ENCODE assay signal across 25 cellular contexts in genomic region chr2:220857371-220857770, GRCh38.
"Had no signal": no experiment of that assay in that cellular context is flagged by ENCODE, and none has a peak within 500 bp of the region (broad histone marks: within the 10 kb centered on the region; RNA-seq: fewer than 3 reads in every experiment).

No MANE protein-coding gene starts in this region.

- H3K36me3 Mint-ChIP-seq: activated naive CD4-positive, alpha-beta T cell treated with anti-CD3 and anti-CD28 coated beads, Interleukin-2, amount 10 ng/mL, durations not matched to agents 7 days and 5 days; activated naive CD8-positive, alpha-beta T cell treated with anti-CD3 and anti-CD28 coated beads for 36 hours had no signal

- H3K4me3 Mint-ChIP-seq: activated CD8-positive, alpha-beta T cell treated with anti-CD3 and anti-CD28 coated beads for 36 hours; activated naive CD4-positive, alpha-beta T cell treated with anti-CD3 and anti-CD28 coated beads, Interleukin-2, amount 10 ng/mL, durations not matched to agents 7 days and 5 days; activated naive CD8-positive, alpha-beta T cell treated with anti-CD3 and anti-CD28 coated beads for 36 hours; activated T-cell treated with anti-CD3 and anti-CD28 coated beads, Interleukin-2, amount 50 U/mL, for 72 hours had no signal

- ATAC-seq: activated CD4-positive, CD25-positive, alpha-beta regulatory T cell treated with anti-CD3 and anti-CD28 coated beads, Interleukin-2, amount 50 U/mL, for 24 hours; activated CD8-positive, alpha-beta T cell treated with anti-CD3 and anti-CD28 coated beads for 36 hours; activated T-cell treated with anti-CD3 and anti-CD28 coated beads, Interleukin-2, amount 50 U/mL, for 72 hours had no signal

- DNase-seq: activated CD4-positive, alpha-beta T cell treated with anti-CD3 and anti-CD28 coated beads for 4 hours; activated CD8-positive, alpha-beta memory T cell treated with anti-CD3 and anti-CD28 coated beads, Interleukin-2, amount 50 U/mL, for 4 hours; activated CD8-positive, alpha-beta T cell treated with anti-CD3 and anti-CD28 coated beads for 36 hours; activated gamma-delta T cell treated with Interleukin-2 at 50 U/mL for 16 hours; activated naive CD4-positive, alpha-beta T cell treated with anti-CD3 and anti-CD28 coated beads, Interleukin-2, amount 10 ng/mL, durations not matched to agents 7 days and 5 days; activated naive CD8-positive, alpha-beta T cell treated with anti-CD3 and anti-CD28 coated beads for 36 hours; activated T-cell treated with anti-CD3 and anti-CD28 coated beads, Interleukin-2, amount 50 U/mL, for 72 hours; anterior cingulate cortex; caudate nucleus; NCI-H1092; NCI-H1930; NCI-H2171; NCI-H345; NCI-H510A; NK-92 treated with Interleukin-12 subunit alpha and Interleukin-12 subunit beta, amount 100 ng/mL, for 24 hours; Peyer's patch; Right ventricle myocardium superior; SK-N-SH; T-helper 1 cell had no signal

- H3K9me3 Mint-ChIP-seq: activated CD8-positive, alpha-beta T cell treated with anti-CD3 and anti-CD28 coated beads for 36 hours; activated naive CD4-positive, alpha-beta T cell treated with anti-CD3 and anti-CD28 coated beads, Interleukin-2, amount 10 ng/mL, durations not matched to agents 7 days and 5 days; activated naive CD8-positive, alpha-beta T cell treated with anti-CD3 and anti-CD28 coated beads for 36 hours; activated T-cell treated with anti-CD3 and anti-CD28 coated beads, Interleukin-2, amount 50 U/mL, for 72 hours; activated T-helper 2 cell treated with anti-CD3 and anti-CD28 coated beads, Interferon-gamma antibody, Interleukin-2, Interleukin-4, amounts not matched to agents 10 μg/mL and 5 μg/mL and 100 μg/mL, durations not matched to agents 14 hours and 24 hours and 36 hours had no signal

- H3K36me3 ChIP-seq: Peyer's patch, SJCRH30 had no signal

- H3K27ac Mint-ChIP-seq: activated CD8-positive, alpha-beta T cell treated with anti-CD3 and anti-CD28 coated beads for 36 hours; activated naive CD4-positive, alpha-beta T cell treated with anti-CD3 and anti-CD28 coated beads, Interleukin-2, amount 10 ng/mL, durations not matched to agents 7 days and 5 days; activated naive CD8-positive, alpha-beta T cell treated with anti-CD3 and anti-CD28 coated beads for 36 hours; activated T-cell treated with anti-CD3 and anti-CD28 coated beads, Interleukin-2, amount 50 U/mL, for 72 hours; activated T-helper 2 cell treated with anti-CD3 and anti-CD28 coated beads, Interferon-gamma antibody, Interleukin-2, Interleukin-4, amounts not matched to agents 10 μg/mL and 5 μg/mL and 100 μg/mL, durations not matched to agents 14 hours and 24 hours and 36 hours had no signal

- H3K9ac ChIP-seq: KMS-11, SK-N-SH had no signal

- H3K27ac ChIP-seq: KMS-11, Peyer's patch, RWPE1, SJCRH30, VCaP had no signal

- H3K27me3 ChIP-seq: Peyer's patch, SJCRH30 had no signal

- H3K4me3 ChIP-seq: Peyer's patch, SJCRH30 had no signal

- H3K9me3 ChIP-seq: Peyer's patch, SJCRH30, SK-N-SH had no signal

- H3K4me1 ChIP-seq: Peyer's patch had no signal

- H3K4me1 Mint-ChIP-seq: activated naive CD4-positive, alpha-beta T cell treated with anti-CD3 and anti-CD28 coated beads, Interleukin-2, amount 10 ng/mL, durations not matched to agents 7 days and 5 days; activated naive CD8-positive, alpha-beta T cell treated with anti-CD3 and anti-CD28 coated beads for 36 hours had no signal

- H3K27me3 Mint-ChIP-seq: activated naive CD4-positive, alpha-beta T cell treated with anti-CD3 and anti-CD28 coated beads, Interleukin-2, amount 10 ng/mL, durations not matched to agents 7 days and 5 days; activated naive CD8-positive, alpha-beta T cell treated with anti-CD3 and anti-CD28 coated beads for 36 hours had no signal

- H3K4me2 ChIP-seq: KMS-11, SK-N-SH had no signal
